15 cellular contexts compared by ENCODE assay signal in genomic region chr9:107221321-107221720, GRCh38.
"Had no signal": no experiment of that assay in that cellular context is flagged by ENCODE, and none has a peak within 500 bp of the region (broad histone marks: within the 10 kb centered on the region; RNA-seq: fewer than 3 reads in every experiment).

No MANE protein-coding gene starts in this region.

- H3K4me3 Mint-ChIP-seq: activated naive CD4-positive, alpha-beta T cell treated with anti-CD3 and anti-CD28 coated beads, Interleukin-2, amount 10 ng/mL, durations not matched to agents 7 days and 5 days; activated T-helper 17 cell treated with anti-CD3 and anti-CD28 coated beads, Interleukin-2, amount 50 U/mL, for 72 hours; naive thymus-derived CD8-positive, alpha-beta T cell; T-helper 17 cell had no signal

- H3K9me3 ChIP-seq: heart left ventricle, mucosa of descending colon, pancreas, stomach, thoracic aorta had no signal

- H3K4me1 ChIP-seq: heart left ventricle, pancreas, stomach had no signal

- H3K27ac ChIP-seq: heart left ventricle, pancreas, stomach, thoracic aorta had no signal

- H3K4me1 Mint-ChIP-seq: activated naive CD4-positive, alpha-beta T cell treated with anti-CD3 and anti-CD28 coated beads, Interleukin-2, amount 10 ng/mL, durations not matched to agents 7 days and 5 days; activated T-helper 17 cell treated with anti-CD3 and anti-CD28 coated beads, Interleukin-2, amount 50 U/mL, for 72 hours; T-helper 17 cell had no signal

- H3K4me3 ChIP-seq: heart left ventricle, mucosa of descending colon, pancreas, thoracic aorta had no signal

- DNase-seq: activated CD4-positive, alpha-beta T cell treated with anti-CD3 and anti-CD28 coated beads, Interleukin-2, amount 50 U/mL, for 1 hour; activated CD4-positive, CD25-positive, alpha-beta regulatory T cell; activated naive CD4-positive, alpha-beta T cell treated with anti-CD3 and anti-CD28 coated beads, Interleukin-2, amount 10 ng/mL, durations not matched to agents 7 days and 5 days; activated T-cell treated with anti-CD3 and anti-CD28 coated beads for 4 hours; amygdala; cerebellar nuclear complex; dermis blood vessel endothelial cell; heart left ventricle; mucosa of descending colon; naive thymus-derived CD8-positive, alpha-beta T cell; pancreas; stomach; T-helper 17 cell had no signal

- H3K36me3 ChIP-seq: heart left ventricle, pancreas, stomach, thoracic aorta had no signal

- H3K27me3 Mint-ChIP-seq: activated naive CD4-positive, alpha-beta T cell treated with anti-CD3 and anti-CD28 coated beads, Interleukin-2, amount 10 ng/mL, durations not matched to agents 7 days and 5 days had no signal

- H3K36me3 Mint-ChIP-seq: activated naive CD4-positive, alpha-beta T cell treated with anti-CD3 and anti-CD28 coated beads, Interleukin-2, amount 10 ng/mL, durations not matched to agents 7 days and 5 days; naive thymus-derived CD8-positive, alpha-beta T cell had no signal

- H3K27ac Mint-ChIP-seq: activated naive CD4-positive, alpha-beta T cell treated with anti-CD3 and anti-CD28 coated beads, Interleukin-2, amount 10 ng/mL, durations not matched to agents 7 days and 5 days; activated T-helper 17 cell treated with anti-CD3 and anti-CD28 coated beads, Interleukin-2, amount 50 U/mL, for 72 hours; naive thymus-derived CD8-positive, alpha-beta T cell; T-helper 17 cell had no signal

- H3K9me3 Mint-ChIP-seq: activated naive CD4-positive, alpha-beta T cell treated with anti-CD3 and anti-CD28 coated beads, Interleukin-2, amount 10 ng/mL, durations not matched to agents 7 days and 5 days; activated T-helper 17 cell treated with anti-CD3 and anti-CD28 coated beads, Interleukin-2, amount 50 U/mL, for 72 hours had no signal

- H3K27me3 ChIP-seq: pancreas, stomach had no signal
